17 cellular contexts compared by ENCODE assay signal in the genomic region with DNA sequence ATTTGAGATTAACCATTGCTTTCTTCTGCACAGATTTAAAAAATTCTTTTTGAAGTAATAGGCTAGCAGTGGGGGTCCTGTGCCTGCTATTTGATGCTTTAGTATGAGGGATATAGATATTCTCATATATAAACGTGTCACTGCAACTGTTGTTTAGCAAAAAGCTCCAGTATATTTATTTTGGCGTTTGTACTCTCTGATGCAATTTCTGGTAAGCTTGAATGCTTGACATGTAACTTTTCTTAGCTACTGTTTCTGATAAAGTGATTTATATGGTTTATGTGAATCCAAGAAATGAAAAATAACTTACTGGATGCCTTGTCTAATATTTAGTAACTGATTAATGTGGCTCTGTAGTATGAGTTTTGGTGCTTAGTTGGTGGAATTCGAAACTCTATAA.
"Had no signal": no experiment of that assay in that cellular context is flagged by ENCODE, and none has a peak within 500 bp of the region (broad histone marks: within the 10 kb centered on the region; RNA-seq: fewer than 3 reads in every experiment).

No MANE protein-coding gene starts in this region.

- H3K9me3 ChIP-seq: lower lobe of right lung, thyroid gland had no signal

- H3K4me3 ChIP-seq: lower lobe of right lung, thyroid gland had no signal

- H3K4me1 ChIP-seq: lower lobe of right lung, thyroid gland had no signal

- H3K27me3 ChIP-seq: brain microvascular endothelial cell, thyroid gland had no signal

- ATAC-seq: activated CD4-positive, alpha-beta T cell treated with anti-CD3 and anti-CD28 coated beads for 36 hours; activated T-cell treated with anti-CD3 and anti-CD28 coated beads, Interleukin-2, amount 50 U/mL, for 4 hours; lower lobe of right lung; stimulated activated memory B cell treated with anti-CD40 and anti-IgM and Interleukin-4, amounts not matched to agents 10 μg/mL and 1 μg/mL and 100 μg/mL, for 72 hours; T-helper 17 cell had no signal

- DNase-seq: activated CD4-positive, alpha-beta memory T cell treated with anti-CD3 and anti-CD28 coated beads, Interleukin-2, amount 10 ng/mL, durations not matched to agents 7 days and 5 days; activated CD4-positive, alpha-beta T cell treated with anti-CD3 and anti-CD28 coated beads for 36 hours; activated effector memory CD4-positive, alpha-beta T cell treated with Interleukin-2 at 50 U/mL for 16 hours; activated naive CD4-positive, alpha-beta T cell treated with anti-CD3 and anti-CD28 coated beads, Interleukin-2, amount 50 U/mL, for 16 hours; activated T-cell treated with anti-CD3 and anti-CD28 coated beads, Interleukin-2, amount 50 U/mL, for 4 hours; amniotic stem cell; brain microvascular endothelial cell; cerebellar nuclear complex; hypothalamus; kidney glomerular epithelial cell; lower lobe of right lung; midbrain; stimulated activated CD4-positive, alpha-beta T cell treated with anti-CD3 and anti-CD28 coated beads, Interleukin-2, amount 100 ng/mL, for 48 hours; T-helper 17 cell; thyroid gland; WERI-Rb-1 had no signal

- H3K27ac ChIP-seq: brain microvascular endothelial cell, lower lobe of right lung, thyroid gland, WERI-Rb-1 had no signal
